ENCODE assay signal across 8 cellular contexts in the genomic region with DNA sequence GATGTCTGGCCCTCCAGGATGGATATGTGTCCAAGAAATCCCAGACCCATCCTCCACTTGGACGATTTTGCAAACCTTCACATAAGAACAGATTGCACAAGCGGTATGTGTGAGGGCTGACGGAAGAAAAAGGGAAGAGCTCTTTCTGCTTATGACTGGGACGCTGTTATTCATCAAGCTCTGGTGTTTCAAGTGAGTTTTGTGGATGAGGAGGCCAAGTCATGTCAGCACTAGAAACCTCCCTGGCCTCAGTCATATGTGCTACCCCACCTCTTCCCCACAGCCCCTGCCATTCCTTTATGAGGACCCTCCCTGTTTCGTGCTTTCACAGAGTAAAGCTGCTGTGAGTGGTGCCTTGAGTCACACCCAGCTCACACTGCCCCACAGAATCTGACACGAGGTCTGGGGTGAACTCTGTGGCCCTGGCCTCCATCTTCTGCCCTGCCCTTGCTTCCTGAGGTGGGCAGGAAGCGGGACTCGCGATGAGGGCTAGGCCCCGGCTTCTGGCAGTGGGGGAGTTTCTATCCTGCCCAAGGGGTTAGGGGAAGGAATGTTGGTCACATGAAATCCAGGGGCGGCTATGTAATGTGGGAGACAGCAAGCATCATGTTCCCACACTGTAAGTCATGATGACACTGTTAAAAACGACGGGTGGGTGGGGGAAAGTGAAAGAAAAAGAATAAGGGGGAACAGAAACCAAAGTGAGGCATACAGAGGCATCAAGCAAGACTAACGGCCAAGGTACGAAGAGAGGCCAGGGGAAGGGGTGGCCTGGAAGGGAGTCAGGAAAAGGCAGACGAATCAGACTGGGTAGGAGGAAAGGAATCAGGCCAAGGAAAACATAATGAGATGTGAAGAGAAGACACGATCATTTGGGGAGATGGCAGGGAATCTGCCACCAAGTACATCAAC.
DNase-seq lines count a peak whose midpoint lies in the region; ATAC-seq, FAIRE-seq and TF ChIP-seq lines count a peak whose summit lies in the region.

No MANE protein-coding gene starts in this region.

- RAD21 ChIA-PET in GM12878 (lab: Charles Lee; ENCODE audit: unreplicated experiment), result interaction anchor here (0.9 to 9.2 kb wide), 24 partner anchors 9 to 711 kb away, joined by 3 to 90 read pairs (median 5); a partner anchor contains a TSS

- peak; percentile 85 for FAIRE-seq in GM12878 (lab: Jason Lieb, UNC)

- POLR2A ChIA-PET in OCI-LY7 (lab: Charles Lee) (interaction anchor here (0.6 to 6.2 kb wide), 16 partner anchors 9 to 358 kb away, joined by 3 to 98 read pairs (median 4); a partner anchor contains a TSS), GM12878 (lab: Charles Lee) (interaction anchor here (0.7 to 4.8 kb wide), 10 partner anchors 9 to 710 kb away, joined by 3 to 28 read pairs (median 4); no protein-coding TSS in a partner anchor)

- TF ChIP-seq CTCF in OCI-LY7 (conservative IDR thresholded peaks at IDR 0.05; ENCODE audit: low read length), result no peak
- TF ChIP-seq CTCF in GM12878 (IDR thresholded peaks at IDR 0.05 in 2 of 3, conservative IDR thresholded peaks at IDR 0.05 in 1 of 3; ENCODE audit: control insufficient read depth in 2 of 3, extremely low read depth in 1 of 3, insufficient read depth in 1 of 3, low read depth in 3 of 3, low read length in 3 of 3), result no peak
- no peak for TF ChIP-seq CTCF in suprapubic skin (IDR thresholded peaks at IDR 0.05)

- H4K20me1 ChIP-seq in OCI-LY7 (ENCODE audit: insufficient read depth, low read length) (no peaks in the 10 kb centered on the region), GM12878 (ENCODE audit: control insufficient read depth, insufficient read depth) (no peaks in the 10 kb centered on the region)

- H3K9ac ChIP-seq in GM12878 (ENCODE audit: control insufficient read depth, insufficient read depth, low read length), result peak overlapping the region; percentile 77

- H3K36me3 ChIP-seq in OCI-LY7 (ENCODE audit: insufficient read depth, low read length), result no peaks in the 10 kb centered on the region
- H3K36me3 ChIP-seq in GM12878 (ENCODE audit: control insufficient read depth in 2 of 2, insufficient read depth in 2 of 2, low read length in 1 of 2), result no peaks in the 10 kb centered on the region
- no peaks in the 10 kb centered on the region for H3K36me3 ChIP-seq in muscle layer of duodenum (ENCODE audit: control insufficient read depth in 1 of 2, insufficient read depth in 2 of 2, low read length in 2 of 2)
- no peaks in the 10 kb centered on the region for H3K36me3 ChIP-seq in suprapubic skin

- no peak for TF ChIP-seq RAD21 in GM12878 (IDR thresholded peaks at IDR 0.05; ENCODE audit: insufficient read depth, low read depth, low read length)

- H3K9me2 ChIP-seq in OCI-LY7 (ENCODE audit: insufficient read depth, low read length), result no peaks in the 10 kb centered on the region

- TF ChIP-seq POLR2A in GM12878 (IDR thresholded peaks at IDR 0.05; ENCODE audit: low read depth, low read length) (peak; percentile 75; the same call in 1 of the 2 replicates), suprapubic skin (IDR thresholded peaks at IDR 0.05) (no peak)

- intact Hi-C loops in OCI-LY7 (cut with micrococcal nuclease; ENCODE audit: unreplicated experiment), result loop anchor here (1.0 to 10.0 kb wide), 5 partner anchors 19 to 951 kb away; a partner anchor contains a TSS
- intact Hi-C loops in GM12878 (cut with micrococcal nuclease; ENCODE audit: unreplicated experiment), result loop anchor here (1.0 to 5.0 kb wide), 5 partner anchors 19 to 672 kb away; no protein-coding TSS in a partner anchor

- DNase-seq in OCI-LY7 (ENCODE audit: low spot score) (peak; percentile 83), GM12878 (ENCODE audit: low read depth, low spot score) (peak; percentile 87), suprapubic skin (ENCODE audit: low spot score in 2 of 2) (peak in 1 of 2 donors; percentile 71), SK-N-DZ (ENCODE audit: low spot score) (no peak), HT-29 (ENCODE audit: low spot score) (no peak)

- SMC1A ChIA-PET in GM12878 (lab: Charles Lee; ENCODE audit: uncharacterized antibody, unreplicated experiment), result interaction anchor here (0.6 to 12.7 kb wide), 30 partner anchors 16 to 711 kb away, joined by 3 to 217 read pairs (median 4); no protein-coding TSS in a partner anchor

- BruUV-seq in OCI-LY7 (replicated peaks; lab: Mats Ljungman, UMichigan) (no TSS peak), GM12878 (replicated peaks; lab: Mats Ljungman, UMichigan) (no TSS peak)

- H3K4me2 ChIP-seq in OCI-LY7 (ENCODE audit: low read length) (peak overlapping the region; percentile 70), GM12878 (ENCODE audit: control insufficient read depth, insufficient read depth) (peak overlapping the region; percentile 65)

- H3K79me2 ChIP-seq in OCI-LY7 (ENCODE audit: insufficient read depth, low read depth, low read length), result no peaks in the 10 kb centered on the region
- no peaks in the 10 kb centered on the region for H3K79me2 ChIP-seq in GM12878 (ENCODE audit: control insufficient read depth, insufficient read depth, low read length)

- in situ Hi-C loops in GM12878 (cut with MboI), result loop anchor here (10.0 kb wide), 1 partner anchor 59 kb away; no protein-coding TSS in a partner anchor

- H3K4me3 ChIP-seq in OCI-LY7 (ENCODE audit: low read depth, low read length, poor library complexity, severe bottlenecking), result peak overlapping the region; percentile 34
- peak overlapping the region; percentile 31; the same call in 1 of the 2 replicates for H3K4me3 ChIP-seq in GM12878
- peak overlapping the region in 1 of 2 donors; percentile 17 for H3K4me3 ChIP-seq in muscle layer of duodenum (ENCODE audit: low read depth in 1 of 2, low read length in 2 of 2)
- H3K4me3 ChIP-seq in suprapubic skin, result no peak overlapping the region

- peak overlapping the region; percentile 73 for H2AFZ ChIP-seq in OCI-LY7 (ENCODE audit: low read length)
- H2AFZ ChIP-seq in GM12878 (ENCODE audit: control insufficient read depth, low read depth, low read length), result peak overlapping the region; percentile 73

- no peaks in the 10 kb centered on the region for H3K9me3 ChIP-seq in OCI-LY7 (ENCODE audit: low read length)
- H3K9me3 ChIP-seq in GM12878 (replicated peaks; ENCODE audit: control insufficient read depth, insufficient read depth, low read length), result no peaks in the 10 kb centered on the region; the same call in 2 of the 3 replicates
- H3K9me3 ChIP-seq in muscle layer of duodenum (ENCODE audit: control insufficient read depth in 1 of 2, low read length in 2 of 2), result no peaks in the 10 kb centered on the region
- no peaks in the 10 kb centered on the region for H3K9me3 ChIP-seq in suprapubic skin

- 1% methylated on average over 17 of the region's 17 CpGs for WGBS in GM12878 (ENCODE audit: insufficient coverage, insufficient replicate concordance, low lambda C conversion rate, missing lambda C conversion rate)
- WGBS in suprapubic skin, result 64% methylated on average over 17 of the region's 17 CpGs

- no peaks in the 10 kb centered on the region for H3K27me3 ChIP-seq in GM12878 (replicated peaks in 1 of 2; ENCODE audit: control insufficient read depth in 2 of 2, insufficient read depth in 2 of 2, low read length in 1 of 2)
- no peaks in the 10 kb centered on the region for H3K27me3 ChIP-seq in muscle layer of duodenum (ENCODE audit: low read depth, low read length)
- H3K27me3 ChIP-seq in suprapubic skin, result no peaks in the 10 kb centered on the region

- CTCF ChIA-PET in OCI-LY7 (lab: Charles Lee; ENCODE audit: unreplicated experiment), result interaction anchor here (0.6 to 1.4 kb wide), 5 partner anchors 9 to 59 kb away, joined by 3 to 5 read pairs (median 4); no protein-coding TSS in a partner anchor
- CTCF ChIA-PET in GM12878 (lab: Yijun Ruan, JAX), result interaction anchor here (0.7 to 10.0 kb wide), 15 partner anchors 17 to 712 kb away, joined by 3 to 85 read pairs (median 6); no protein-coding TSS in a partner anchor

- ATAC-seq in GM18499 (IDR thresholded peaks at IDR 0.05; ENCODE audit: insufficient read depth, unreplicated experiment), result peak; percentile 39
- peak; percentile 47 for ATAC-seq in HG02642 (IDR thresholded peaks at IDR 0.05; ENCODE audit: poor library complexity, unreplicated experiment)
- peak; percentile 74 for ATAC-seq in GM12878

- peak; percentile 82 to 91; a peak in 3 of 4 replicates for TF ChIP-seq EP300 in GM12878 (IDR thresholded peaks at IDR 0.05; ENCODE audit: borderline replicate concordance in 1 of 2, control insufficient read depth in 1 of 2, low read depth in 2 of 2, low read length in 2 of 2)
- no peak for TF ChIP-seq EP300 in suprapubic skin (IDR thresholded peaks at IDR 0.05)

- H3K27ac ChIP-seq in OCI-LY7 (ENCODE audit: low read depth, low read length, poor library complexity, severe bottlenecking) (peak overlapping the region; percentile 73), GM12878 (ENCODE audit: control insufficient read depth, insufficient read depth) (peak overlapping the region; percentile 97), muscle layer of duodenum (ENCODE audit: low read length) (peak overlapping the region; percentile 41), suprapubic skin (peak overlapping the region; percentile 70)

- H3K4me1 ChIP-seq in OCI-LY7 (ENCODE audit: insufficient read depth, low read length, poor library complexity, severe bottlenecking), result peaks cover 58% of the 10 kb centered on the region
- H3K4me1 ChIP-seq in GM12878 (ENCODE audit: control insufficient read depth, insufficient read depth, low read length), result peaks cover 67% of the 10 kb centered on the region
- peaks cover 6 to 7% of the 10 kb centered on the region in 2 donors for H3K4me1 ChIP-seq in muscle layer of duodenum (ENCODE audit: control insufficient read depth in 1 of 2, insufficient read depth in 2 of 2, low read length in 2 of 2)
- peaks cover 15% of the 10 kb centered on the region for H3K4me1 ChIP-seq in suprapubic skin

Comparison
In these comparisons a context has a peak if more than half of its experiments do, and no peak if none do; other contexts are left out.
1. DNase-seq: peak in OCI-LY7 (single experiment) and GM12878 (single experiment); none in SK-N-DZ (single experiment) and HT-29 (single experiment).
2. H3K27ac ChIP-seq: peak in every context shown above with its lines; median percentile 97 in GM12878; 73 in OCI-LY7; 70 in suprapubic skin; 41 in muscle layer of duodenum.
3. Peak in every context shown above with its lines, with median percentiles within 50 percentile points of each other: ATAC-seq.